ENCODE assay signal across 8 cellular contexts in the genomic region with DNA sequence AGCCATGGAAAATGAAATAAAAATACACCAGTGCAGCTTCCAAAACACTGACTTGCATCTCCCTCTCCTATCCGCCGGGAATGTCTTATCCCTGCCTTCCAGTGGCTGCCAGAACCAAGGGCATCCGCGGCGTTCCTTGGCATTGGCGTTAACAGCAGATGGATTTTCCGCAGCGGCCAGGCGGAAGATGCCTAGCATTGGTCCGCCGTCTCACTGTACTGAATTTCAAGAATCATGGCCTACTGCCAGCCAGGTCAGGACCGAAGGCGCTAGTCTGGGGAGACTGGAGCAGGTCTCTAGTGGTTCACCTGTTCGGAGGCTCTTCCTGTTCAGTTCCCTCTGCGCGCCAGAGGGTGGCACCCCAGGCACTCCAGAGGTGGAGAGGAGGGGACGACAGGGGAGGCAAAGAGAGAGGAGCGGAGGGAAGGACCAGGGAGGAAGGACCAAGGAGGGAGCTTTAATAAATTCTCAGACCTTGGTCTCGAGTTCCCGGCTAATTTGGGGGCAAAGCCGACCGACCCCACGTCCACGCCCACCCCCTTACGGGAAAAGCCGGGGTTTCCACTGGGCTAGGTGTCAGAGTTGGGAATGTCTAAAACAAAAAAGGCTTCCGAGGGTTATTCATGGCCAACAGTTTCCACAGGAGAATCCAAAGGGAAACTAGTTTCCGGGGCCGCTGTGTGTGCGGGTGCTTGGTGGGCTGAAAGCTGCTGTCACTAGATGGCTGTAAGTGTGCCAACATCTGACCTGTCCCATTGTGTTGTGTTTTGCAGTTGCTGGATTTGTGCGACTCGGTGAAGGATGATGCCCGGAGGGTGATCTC.
DNase-seq lines count a peak whose midpoint lies in the region; ATAC-seq and TF ChIP-seq lines count a peak whose summit lies in the region.

No MANE protein-coding gene starts in this region.

- in situ Hi-C loops in astrocyte of the spinal cord (cut with HindIII; ENCODE audit: low sequenced_read_pairs) = no loop called here

- H3K36me3 ChIP-seq in rectal smooth muscle tissue (ENCODE audit: control insufficient read depth, insufficient read depth, low read length) = no peaks in the 10 kb centered on the region

- H3K9ac ChIP-seq in rectal smooth muscle tissue (ENCODE audit: low read length) = no peak overlapping the region

- TF ChIP-seq CTCF in astrocyte of the spinal cord (IDR thresholded peaks at IDR 0.05; ENCODE audit: low read depth, low read length) = peak; percentile 94

- DNase-seq in NCI-H1417 (lab: John Stamatoyannopoulos, UW) (peak in 2 of 3 experiments; percentile 22 to 44), NCI-H1417 treated with DMSO at 0.1 percent for 48 hours (lab: John Stamatoyannopoulos, UW) (no peak), NCI-H1694 (lab: John Stamatoyannopoulos, UW) (peak; percentile 53), T-helper 22 cell (ENCODE audit: low read depth) (peak; percentile 41), astrocyte of the spinal cord (ENCODE audit: low read depth, low spot score) (peak; percentile 81), hippocampal formation (lab: John Stamatoyannopoulos, UW) (peak; percentile 55 to 76)

- H3K27me3 ChIP-seq in rectal smooth muscle tissue (ENCODE audit: control insufficient read depth, insufficient read depth, low read length) = peaks cover 7% of the 10 kb centered on the region

- H3K4me3 ChIP-seq in astrocyte of the spinal cord (ENCODE audit: low read depth, low read length) (peak overlapping the region; percentile 45), rectal smooth muscle tissue (ENCODE audit: low read length) (peak overlapping the region; percentile 59)

- H3K27ac ChIP-seq in rectal smooth muscle tissue (ENCODE audit: low read depth, low read length) = no peak overlapping the region

- no peak for ATAC-seq in GM18858 (IDR thresholded peaks at IDR 0.05; ENCODE audit: unreplicated experiment)

- peaks cover 9% of the 10 kb centered on the region for H3K4me1 ChIP-seq in rectal smooth muscle tissue (ENCODE audit: control insufficient read depth, insufficient read depth, low read length)
